Comparison of ENCODE assay signal across 1 cellular context in the genomic region with DNA sequence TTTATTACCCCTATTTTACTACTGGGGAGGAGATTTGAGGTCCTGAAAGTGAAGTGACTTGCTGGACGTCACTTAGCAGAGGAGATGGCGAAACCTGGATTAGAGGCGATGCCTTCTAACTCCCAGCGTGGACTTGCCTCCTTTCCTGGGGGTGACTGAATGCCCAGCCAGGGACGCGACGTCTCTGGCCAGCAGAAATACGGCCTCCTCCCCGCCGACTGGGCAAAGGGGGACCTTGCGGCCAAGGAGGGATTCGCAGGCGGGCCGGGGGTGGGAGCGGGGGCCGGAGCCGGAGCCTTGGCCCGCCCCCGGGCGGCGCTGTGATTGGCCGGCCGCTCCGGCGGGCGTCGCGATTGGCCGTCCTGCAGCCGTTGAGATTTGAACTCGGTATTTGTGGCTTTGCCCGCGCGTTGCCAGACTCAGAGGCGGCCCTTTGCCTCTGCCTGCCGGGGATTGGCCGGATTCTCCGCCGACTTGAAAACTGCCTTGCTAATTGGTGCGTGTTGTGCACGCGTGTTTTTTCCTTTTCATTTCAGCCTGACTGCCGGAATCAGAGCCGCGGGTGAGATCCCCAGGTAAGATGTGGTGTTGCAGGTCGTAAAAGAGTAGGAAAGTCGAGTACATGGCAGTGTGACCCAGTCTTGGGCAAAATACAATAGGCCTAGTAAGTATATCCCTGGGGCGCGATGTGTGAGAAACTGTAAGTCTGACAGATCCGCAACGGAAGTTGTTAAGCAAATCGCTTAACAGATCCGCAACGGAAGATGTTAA.
TF ChIP-seq lines count a peak whose summit lies in the region.

A gene with protein sequence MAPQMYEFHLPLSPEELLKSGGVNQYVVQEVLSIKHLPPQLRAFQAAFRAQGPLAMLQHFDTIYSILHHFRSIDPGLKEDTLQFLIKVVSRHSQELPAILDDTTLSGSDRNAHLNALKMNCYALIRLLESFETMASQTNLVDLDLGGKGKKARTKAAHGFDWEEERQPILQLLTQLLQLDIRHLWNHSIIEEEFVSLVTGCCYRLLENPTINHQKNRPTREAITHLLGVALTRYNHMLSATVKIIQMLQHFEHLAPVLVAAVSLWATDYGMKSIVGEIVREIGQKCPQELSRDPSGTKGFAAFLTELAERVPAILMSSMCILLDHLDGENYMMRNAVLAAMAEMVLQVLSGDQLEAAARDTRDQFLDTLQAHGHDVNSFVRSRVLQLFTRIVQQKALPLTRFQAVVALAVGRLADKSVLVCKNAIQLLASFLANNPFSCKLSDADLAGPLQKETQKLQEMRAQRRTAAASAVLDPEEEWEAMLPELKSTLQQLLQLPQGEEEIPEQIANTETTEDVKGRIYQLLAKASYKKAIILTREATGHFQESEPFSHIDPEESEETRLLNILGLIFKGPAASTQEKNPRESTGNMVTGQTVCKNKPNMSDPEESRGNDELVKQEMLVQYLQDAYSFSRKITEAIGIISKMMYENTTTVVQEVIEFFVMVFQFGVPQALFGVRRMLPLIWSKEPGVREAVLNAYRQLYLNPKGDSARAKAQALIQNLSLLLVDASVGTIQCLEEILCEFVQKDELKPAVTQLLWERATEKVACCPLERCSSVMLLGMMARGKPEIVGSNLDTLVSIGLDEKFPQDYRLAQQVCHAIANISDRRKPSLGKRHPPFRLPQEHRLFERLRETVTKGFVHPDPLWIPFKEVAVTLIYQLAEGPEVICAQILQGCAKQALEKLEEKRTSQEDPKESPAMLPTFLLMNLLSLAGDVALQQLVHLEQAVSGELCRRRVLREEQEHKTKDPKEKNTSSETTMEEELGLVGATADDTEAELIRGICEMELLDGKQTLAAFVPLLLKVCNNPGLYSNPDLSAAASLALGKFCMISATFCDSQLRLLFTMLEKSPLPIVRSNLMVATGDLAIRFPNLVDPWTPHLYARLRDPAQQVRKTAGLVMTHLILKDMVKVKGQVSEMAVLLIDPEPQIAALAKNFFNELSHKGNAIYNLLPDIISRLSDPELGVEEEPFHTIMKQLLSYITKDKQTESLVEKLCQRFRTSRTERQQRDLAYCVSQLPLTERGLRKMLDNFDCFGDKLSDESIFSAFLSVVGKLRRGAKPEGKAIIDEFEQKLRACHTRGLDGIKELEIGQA (N-terminal part only) (plus strand): TSS at position 523 of the 771 bp plus-strand sequence. CDS start 997 bp downstream, outside the sequence.

TF ChIP-seq in HepG2, 621 proteins besides CTCF, POLR2A, EP300 and RAD21 (continued from another document and continues in another):
- TF ChIP-seq, protein P1, sequence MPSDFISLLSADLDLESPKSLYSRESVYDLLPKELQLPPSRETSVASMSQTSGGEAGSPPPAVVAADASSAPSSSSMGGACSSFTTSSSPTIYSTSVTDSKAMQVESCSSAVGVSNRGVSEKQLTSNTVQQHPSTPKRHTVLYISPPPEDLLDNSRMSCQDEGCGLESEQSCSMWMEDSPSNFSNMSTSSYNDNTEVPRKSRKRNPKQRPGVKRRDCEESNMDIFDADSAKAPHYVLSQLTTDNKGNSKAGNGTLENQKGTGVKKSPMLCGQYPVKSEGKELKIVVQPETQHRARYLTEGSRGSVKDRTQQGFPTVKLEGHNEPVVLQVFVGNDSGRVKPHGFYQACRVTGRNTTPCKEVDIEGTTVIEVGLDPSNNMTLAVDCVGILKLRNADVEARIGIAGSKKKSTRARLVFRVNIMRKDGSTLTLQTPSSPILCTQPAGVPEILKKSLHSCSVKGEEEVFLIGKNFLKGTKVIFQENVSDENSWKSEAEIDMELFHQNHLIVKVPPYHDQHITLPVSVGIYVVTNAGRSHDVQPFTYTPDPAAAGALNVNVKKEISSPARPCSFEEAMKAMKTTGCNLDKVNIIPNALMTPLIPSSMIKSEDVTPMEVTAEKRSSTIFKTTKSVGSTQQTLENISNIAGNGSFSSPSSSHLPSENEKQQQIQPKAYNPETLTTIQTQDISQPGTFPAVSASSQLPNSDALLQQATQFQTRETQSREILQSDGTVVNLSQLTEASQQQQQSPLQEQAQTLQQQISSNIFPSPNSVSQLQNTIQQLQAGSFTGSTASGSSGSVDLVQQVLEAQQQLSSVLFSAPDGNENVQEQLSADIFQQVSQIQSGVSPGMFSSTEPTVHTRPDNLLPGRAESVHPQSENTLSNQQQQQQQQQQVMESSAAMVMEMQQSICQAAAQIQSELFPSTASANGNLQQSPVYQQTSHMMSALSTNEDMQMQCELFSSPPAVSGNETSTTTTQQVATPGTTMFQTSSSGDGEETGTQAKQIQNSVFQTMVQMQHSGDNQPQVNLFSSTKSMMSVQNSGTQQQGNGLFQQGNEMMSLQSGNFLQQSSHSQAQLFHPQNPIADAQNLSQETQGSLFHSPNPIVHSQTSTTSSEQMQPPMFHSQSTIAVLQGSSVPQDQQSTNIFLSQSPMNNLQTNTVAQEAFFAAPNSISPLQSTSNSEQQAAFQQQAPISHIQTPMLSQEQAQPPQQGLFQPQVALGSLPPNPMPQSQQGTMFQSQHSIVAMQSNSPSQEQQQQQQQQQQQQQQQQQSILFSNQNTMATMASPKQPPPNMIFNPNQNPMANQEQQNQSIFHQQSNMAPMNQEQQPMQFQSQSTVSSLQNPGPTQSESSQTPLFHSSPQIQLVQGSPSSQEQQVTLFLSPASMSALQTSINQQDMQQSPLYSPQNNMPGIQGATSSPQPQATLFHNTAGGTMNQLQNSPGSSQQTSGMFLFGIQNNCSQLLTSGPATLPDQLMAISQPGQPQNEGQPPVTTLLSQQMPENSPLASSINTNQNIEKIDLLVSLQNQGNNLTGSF (CRISPR knock-in tag; IDR thresholded peaks at IDR 0.05): no peak; the same call in 1 of the 2 replicates
- TF ChIP-seq MTF2 (CRISPR knock-in tag; IDR thresholded peaks at IDR 0.05; ENCODE audit: borderline replicate concordance): no peak
- TF ChIP-seq ZNF207 (IDR thresholded peaks at IDR 0.05; ENCODE audit: borderline replicate concordance): no peak
- TF ChIP-seq ZNF430 (CRISPR knock-in tag; IDR thresholded peaks at IDR 0.05): peak; percentile 68
- no peak for TF ChIP-seq KAT7 (CRISPR knock-in tag; IDR thresholded peaks at IDR 0.05; ENCODE audit: borderline replicate concordance)
- TF ChIP-seq, protein P2, sequence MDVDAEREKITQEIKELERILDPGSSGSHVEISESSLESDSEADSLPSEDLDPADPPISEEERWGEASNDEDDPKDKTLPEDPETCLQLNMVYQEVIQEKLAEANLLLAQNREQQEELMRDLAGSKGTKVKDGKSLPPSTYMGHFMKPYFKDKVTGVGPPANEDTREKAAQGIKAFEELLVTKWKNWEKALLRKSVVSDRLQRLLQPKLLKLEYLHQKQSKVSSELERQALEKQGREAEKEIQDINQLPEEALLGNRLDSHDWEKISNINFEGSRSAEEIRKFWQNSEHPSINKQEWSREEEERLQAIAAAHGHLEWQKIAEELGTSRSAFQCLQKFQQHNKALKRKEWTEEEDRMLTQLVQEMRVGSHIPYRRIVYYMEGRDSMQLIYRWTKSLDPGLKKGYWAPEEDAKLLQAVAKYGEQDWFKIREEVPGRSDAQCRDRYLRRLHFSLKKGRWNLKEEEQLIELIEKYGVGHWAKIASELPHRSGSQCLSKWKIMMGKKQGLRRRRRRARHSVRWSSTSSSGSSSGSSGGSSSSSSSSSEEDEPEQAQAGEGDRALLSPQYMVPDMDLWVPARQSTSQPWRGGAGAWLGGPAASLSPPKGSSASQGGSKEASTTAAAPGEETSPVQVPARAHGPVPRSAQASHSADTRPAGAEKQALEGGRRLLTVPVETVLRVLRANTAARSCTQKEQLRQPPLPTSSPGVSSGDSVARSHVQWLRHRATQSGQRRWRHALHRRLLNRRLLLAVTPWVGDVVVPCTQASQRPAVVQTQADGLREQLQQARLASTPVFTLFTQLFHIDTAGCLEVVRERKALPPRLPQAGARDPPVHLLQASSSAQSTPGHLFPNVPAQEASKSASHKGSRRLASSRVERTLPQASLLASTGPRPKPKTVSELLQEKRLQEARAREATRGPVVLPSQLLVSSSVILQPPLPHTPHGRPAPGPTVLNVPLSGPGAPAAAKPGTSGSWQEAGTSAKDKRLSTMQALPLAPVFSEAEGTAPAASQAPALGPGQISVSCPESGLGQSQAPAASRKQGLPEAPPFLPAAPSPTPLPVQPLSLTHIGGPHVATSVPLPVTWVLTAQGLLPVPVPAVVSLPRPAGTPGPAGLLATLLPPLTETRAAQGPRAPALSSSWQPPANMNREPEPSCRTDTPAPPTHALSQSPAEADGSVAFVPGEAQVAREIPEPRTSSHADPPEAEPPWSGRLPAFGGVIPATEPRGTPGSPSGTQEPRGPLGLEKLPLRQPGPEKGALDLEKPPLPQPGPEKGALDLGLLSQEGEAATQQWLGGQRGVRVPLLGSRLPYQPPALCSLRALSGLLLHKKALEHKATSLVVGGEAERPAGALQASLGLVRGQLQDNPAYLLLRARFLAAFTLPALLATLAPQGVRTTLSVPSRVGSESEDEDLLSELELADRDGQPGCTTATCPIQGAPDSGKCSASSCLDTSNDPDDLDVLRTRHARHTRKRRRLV (CRISPR knock-in tag; IDR thresholded peaks at IDR 0.05): no peak
- no peak for TF ChIP-seq KLF6 (CRISPR knock-in tag; IDR thresholded peaks at IDR 0.05)
- no peak for TF ChIP-seq ZMYM4 (CRISPR knock-in tag; IDR thresholded peaks at IDR 0.05)
- TF ChIP-seq CCAR2 (optimal IDR thresholded peaks at IDR 0.05; ENCODE audit: low read depth, low read length): no peak
- no peak for TF ChIP-seq ZNF629 (CRISPR knock-in tag; conservative IDR thresholded peaks at IDR 0.05)
- 0 out of 2 replicates have a peak, but pooled peaks have one; percentile 7 for TF ChIP-seq ZNF256 (CRISPR knock-in tag; conservative IDR thresholded peaks at IDR 0.05)
- TF ChIP-seq SCMH1 (CRISPR knock-in tag; IDR thresholded peaks at IDR 0.05; ENCODE audit: borderline replicate concordance): no peak
- TF ChIP-seq, protein P3, sequence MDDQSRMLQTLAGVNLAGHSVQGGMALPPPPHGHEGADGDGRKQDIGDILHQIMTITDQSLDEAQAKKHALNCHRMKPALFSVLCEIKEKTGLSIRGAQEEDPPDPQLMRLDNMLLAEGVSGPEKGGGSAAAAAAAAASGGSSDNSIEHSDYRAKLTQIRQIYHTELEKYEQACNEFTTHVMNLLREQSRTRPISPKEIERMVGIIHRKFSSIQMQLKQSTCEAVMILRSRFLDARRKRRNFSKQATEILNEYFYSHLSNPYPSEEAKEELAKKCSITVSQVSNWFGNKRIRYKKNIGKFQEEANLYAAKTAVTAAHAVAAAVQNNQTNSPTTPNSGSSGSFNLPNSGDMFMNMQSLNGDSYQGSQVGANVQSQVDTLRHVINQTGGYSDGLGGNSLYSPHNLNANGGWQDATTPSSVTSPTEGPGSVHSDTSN (CRISPR knock-in tag; IDR thresholded peaks at IDR 0.05; ENCODE audit: borderline replicate concordance): no peak
- TF ChIP-seq ZFP1 (CRISPR knock-in tag; IDR thresholded peaks at IDR 0.05): no peak; the same call in 1 of the 2 replicates
- peak; percentile 14; the same call in 1 of the 2 replicates for TF ChIP-seq FOXK2 (IDR thresholded peaks at IDR 0.05)
- 0 out of 2 replicates have a peak, but pooled peaks have one; percentile 30 for TF ChIP-seq MZF1 (CRISPR knock-in tag; IDR thresholded peaks at IDR 0.05; ENCODE audit: borderline replicate concordance)
- peak; percentile 81; the same call in 2 of the 3 replicates for TF ChIP-seq MXI1 (IDR thresholded peaks at IDR 0.05; ENCODE audit: borderline replicate concordance, low read depth, low read length)
- peak; percentile 38; the same call in 1 of the 2 replicates for TF ChIP-seq ZNF766 (CRISPR knock-in tag; IDR thresholded peaks at IDR 0.05; ENCODE audit: borderline replicate concordance)
- TF ChIP-seq IRF2 (CRISPR knock-in tag; IDR thresholded peaks at IDR 0.05): no peak; the same call in 1 of the 2 replicates
- TF ChIP-seq ZNF589 (CRISPR knock-in tag; conservative IDR thresholded peaks at IDR 0.05): 0 out of 2 replicates have a peak, but pooled peaks have one; percentile 47
- no peak for TF ChIP-seq SOX13 (IDR thresholded peaks at IDR 0.05)
- no peak for TF ChIP-seq SOX13 (CRISPR knock-in tag; conservative IDR thresholded peaks at IDR 0.05 in 1 of 2, IDR thresholded peaks at IDR 0.05 in 1 of 2)
- no peak for TF ChIP-seq CC2D1A (CRISPR knock-in tag; IDR thresholded peaks at IDR 0.05)
- no peak; the same call in 1 of the 2 replicates for TF ChIP-seq ZNF569 (CRISPR knock-in tag; IDR thresholded peaks at IDR 0.05; ENCODE audit: borderline replicate concordance)
- no peak for TF ChIP-seq ZNF737 (CRISPR knock-in tag; IDR thresholded peaks at IDR 0.05; ENCODE audit: borderline replicate concordance)
- 0 out of 2 replicates have a peak, but pooled peaks have one; percentile 42 for TF ChIP-seq EED (CRISPR knock-in tag; IDR thresholded peaks at IDR 0.05)
- TF ChIP-seq BORCS8-MEF2B (CRISPR knock-in tag; IDR thresholded peaks at IDR 0.05): no peak
- no peak for TF ChIP-seq ZFP90 (CRISPR knock-in tag; IDR thresholded peaks at IDR 0.05; ENCODE audit: borderline replicate concordance)
- 0 out of 2 replicates have a peak, but pooled peaks have one; percentile 40 for TF ChIP-seq ZNF230 (CRISPR knock-in tag; IDR thresholded peaks at IDR 0.05)
- no peak for TF ChIP-seq MAFF (IDR thresholded peaks at IDR 0.05; ENCODE audit: low read depth, low read length)
- TF ChIP-seq, protein P4, sequence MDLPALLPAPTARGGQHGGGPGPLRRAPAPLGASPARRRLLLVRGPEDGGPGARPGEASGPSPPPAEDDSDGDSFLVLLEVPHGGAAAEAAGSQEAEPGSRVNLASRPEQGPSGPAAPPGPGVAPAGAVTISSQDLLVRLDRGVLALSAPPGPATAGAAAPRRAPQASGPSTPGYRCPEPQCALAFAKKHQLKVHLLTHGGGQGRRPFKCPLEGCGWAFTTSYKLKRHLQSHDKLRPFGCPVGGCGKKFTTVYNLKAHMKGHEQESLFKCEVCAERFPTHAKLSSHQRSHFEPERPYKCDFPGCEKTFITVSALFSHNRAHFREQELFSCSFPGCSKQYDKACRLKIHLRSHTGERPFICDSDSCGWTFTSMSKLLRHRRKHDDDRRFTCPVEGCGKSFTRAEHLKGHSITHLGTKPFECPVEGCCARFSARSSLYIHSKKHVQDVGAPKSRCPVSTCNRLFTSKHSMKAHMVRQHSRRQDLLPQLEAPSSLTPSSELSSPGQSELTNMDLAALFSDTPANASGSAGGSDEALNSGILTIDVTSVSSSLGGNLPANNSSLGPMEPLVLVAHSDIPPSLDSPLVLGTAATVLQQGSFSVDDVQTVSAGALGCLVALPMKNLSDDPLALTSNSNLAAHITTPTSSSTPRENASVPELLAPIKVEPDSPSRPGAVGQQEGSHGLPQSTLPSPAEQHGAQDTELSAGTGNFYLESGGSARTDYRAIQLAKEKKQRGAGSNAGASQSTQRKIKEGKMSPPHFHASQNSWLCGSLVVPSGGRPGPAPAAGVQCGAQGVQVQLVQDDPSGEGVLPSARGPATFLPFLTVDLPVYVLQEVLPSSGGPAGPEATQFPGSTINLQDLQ (CRISPR knock-in tag; IDR thresholded peaks at IDR 0.05): 0 out of 2 replicates have a peak, but pooled peaks have one; percentile 6
- no peak for TF ChIP-seq CREBL2 (CRISPR knock-in tag; IDR thresholded peaks at IDR 0.05; ENCODE audit: borderline replicate concordance)
- TF ChIP-seq CSRNP1 (CRISPR knock-in tag; IDR thresholded peaks at IDR 0.05): no peak
